1 cellular context compared by ENCODE assay signal in genomic region chr2:46315103-46315890, GRCh38.
TF ChIP-seq lines count a peak whose summit lies in the region.

No MANE protein-coding gene starts in this region.

TF ChIP-seq in HepG2, 621 proteins besides CTCF, POLR2A, EP300 and RAD21 (continued from another document and continues in another):
- TF ChIP-seq HNF1A (IDR thresholded peaks at IDR 0.05; ENCODE audit: low read depth) (peak; percentile 40; the same call in 1 of the 2 replicates), HNF1A (CRISPR knock-in tag; IDR thresholded peaks at IDR 0.05; ENCODE audit: borderline replicate concordance) (peak; percentile 66; the same call in 1 of the 2 replicates), ZNF12 (CRISPR knock-in tag; IDR thresholded peaks at IDR 0.05) (peak; percentile 72; the same call in 1 of the 2 replicates), ZBTB20 (CRISPR knock-in tag; IDR thresholded peaks at IDR 0.05; ENCODE audit: borderline replicate concordance, low read depth) (peak; percentile 93; the same call in 1 of the 2 replicates), YEATS2 (CRISPR knock-in tag; IDR thresholded peaks at IDR 0.05; ENCODE audit: borderline replicate concordance) (peak; percentile 72; the same call in 1 of the 2 replicates), SMARCE1 (IDR thresholded peaks at IDR 0.05; ENCODE audit: borderline replicate concordance) (no peak), ZNF556 (CRISPR knock-in tag; IDR thresholded peaks at IDR 0.05; ENCODE audit: borderline replicate concordance) (peak; percentile 96; the same call in 1 of the 2 replicates), ZNF784 (CRISPR knock-in tag; IDR thresholded peaks at IDR 0.05; ENCODE audit: borderline replicate concordance) (no peak), SKIL (CRISPR knock-in tag; IDR thresholded peaks at IDR 0.05; ENCODE audit: borderline replicate concordance) (peak; percentile 97), HBP1 (CRISPR knock-in tag; IDR thresholded peaks at IDR 0.05; ENCODE audit: low read depth) (peak; percentile 62; the same call in 1 of the 2 replicates), ZFP82 (CRISPR knock-in tag; IDR thresholded peaks at IDR 0.05; ENCODE audit: borderline replicate concordance) (no peak; the same call in 1 of the 2 replicates), MYPOP (CRISPR knock-in tag; IDR thresholded peaks at IDR 0.05) (peak; percentile 91), NFE2 (CRISPR knock-in tag; IDR thresholded peaks at IDR 0.05) (no peak), SP4 (CRISPR knock-in tag; IDR thresholded peaks at IDR 0.05) (peak; percentile 75), POGK (CRISPR knock-in tag; conservative IDR thresholded peaks at IDR 0.05) (peak; percentile 78), RFX1 (IDR thresholded peaks at IDR 0.05) (no peak), PBX3 (CRISPR knock-in tag; IDR thresholded peaks at IDR 0.05; ENCODE audit: borderline replicate concordance) (no peak), ISL2 (CRISPR knock-in tag; IDR thresholded peaks at IDR 0.05) (peak; percentile 82; the same call in 1 of the 2 replicates), MTF1 (CRISPR knock-in tag; IDR thresholded peaks at IDR 0.05) (no peak), YY1 (IDR thresholded peaks at IDR 0.05; ENCODE audit: insufficient read depth, insufficient replicate concordance, low read depth, low read length) (peak; percentile 60), ZBTB44 (CRISPR knock-in tag; IDR thresholded peaks at IDR 0.05) (no peak), ZNF574 (CRISPR knock-in tag; IDR thresholded peaks at IDR 0.05) (peak; percentile 83), ZNF7 (CRISPR knock-in tag; IDR thresholded peaks at IDR 0.05) (no peak), HMGXB3 (CRISPR knock-in tag; IDR thresholded peaks at IDR 0.05; ENCODE audit: borderline replicate concordance) (peak; percentile 67; the same call in 1 of the 2 replicates), ZNF501 (CRISPR knock-in tag; IDR thresholded peaks at IDR 0.05) (no peak), KAT7 (CRISPR knock-in tag; IDR thresholded peaks at IDR 0.05; ENCODE audit: borderline replicate concordance) (peak; percentile 89; the same call in 1 of the 2 replicates), ZNF543 (CRISPR knock-in tag; IDR thresholded peaks at IDR 0.05) (peak; percentile 81; the same call in 1 of the 2 replicates), ZNF567 (CRISPR knock-in tag; IDR thresholded peaks at IDR 0.05; ENCODE audit: borderline replicate concordance) (peak; percentile 94), PHF21A (CRISPR knock-in tag; IDR thresholded peaks at IDR 0.05) (peak; percentile 99), SMARCC2 (IDR thresholded peaks at IDR 0.05) (no peak), EZH2 (conservative IDR thresholded peaks at IDR 0.05; ENCODE audit: low read depth, low read length) (no peak), ZNF557 (CRISPR knock-in tag; IDR thresholded peaks at IDR 0.05) (peak; percentile 34; the same call in 1 of the 2 replicates), NCOR1 (IDR thresholded peaks at IDR 0.05; ENCODE audit: borderline replicate concordance, low read length) (peak; percentile 98)
